Comparison of ENCODE assay signal across 8 cellular contexts in genomic region chr17:79915850-79916430, GRCh38.
A peak's percentile ranks its signal among the peaks of the same experiment; 100 is the strongest.
DNase-seq lines count a peak whose midpoint lies in the region; ATAC-seq and TF ChIP-seq lines count a peak whose summit lies in the region.

No MANE protein-coding gene starts in this region.

- H3K4me3 ChIP-seq in body of pancreas (no peak overlapping the region), mucosa of descending colon (no peak overlapping the region)

- H3K27ac ChIP-seq in body of pancreas = peak overlapping the region in 3 of 4 donors; percentile 42 to 55 (median 48)

- 55 to 57% methylated on average over 11 to 14 of the region's 23 CpGs for WGBS in body of pancreas, 2 donors

- peak; percentile 15 for ATAC-seq in body of pancreas
- peak; percentile 72 for ATAC-seq in mucosa of descending colon
- no peak for ATAC-seq in GM21381 (IDR thresholded peaks at IDR 0.05; ENCODE audit: unreplicated experiment)

- intact Hi-C loops in body of pancreas (cut with DNase I) = loop anchor here (5.0 kb wide), 1 partner anchor 69 kb away; no protein-coding TSS in a partner anchor
- intact Hi-C loops in mucosa of descending colon (cut with DNase I, micrococcal nuclease) = no loop called here

- no peaks in the 10 kb centered on the region for H3K27me3 ChIP-seq in body of pancreas

- in situ Hi-C loops in GM13976 (cut with MboI; ENCODE audit: low sequenced_read_pairs, unreplicated experiment) = no loop called here

- peak; percentile 17 for DNase-seq in DMS 273 treated with DMSO at 0.1 percent for 48 hours (lab: John Stamatoyannopoulos, UW)
- DNase-seq in HuH-7 (ENCODE audit: low spot score) = peak; percentile 80
- DNase-seq in body of pancreas = peak; percentile 52 to 75 (median 71)
- DNase-seq in mucosa of descending colon = peak; percentile 80 to 85 (median 83)
- no peak for DNase-seq in NCI-H1436 (lab: John Stamatoyannopoulos, UW)
- no peak for DNase-seq in HEK293T (ENCODE audit: extremely low spot score)
- DNase-seq in GM13976 (ENCODE audit: low spot score) = no peak

- H3K4me1 ChIP-seq in body of pancreas = peaks cover 40% of the 10 kb centered on the region
- peaks cover 29% of the 10 kb centered on the region for H3K4me1 ChIP-seq in mucosa of descending colon (ENCODE audit: low read depth)

- CTCF ChIA-PET in HEK293T (lab: Yijun Ruan, JAX) = interaction anchor here (0.5 to 1.4 kb wide), 2 partner anchors 77 to 114 kb away, joined by 4 to 6 read pairs; partner anchors contain the start of gene CBX4

- H3K9me3 ChIP-seq in body of pancreas (no peaks in the 10 kb centered on the region), mucosa of descending colon (no peaks in the 10 kb centered on the region)

- TF ChIP-seq CTCF in body of pancreas (IDR thresholded peaks at IDR 0.05) = peak in 4 of 7 experiments; percentile 37 to 50 (median 48)
- no peak for TF ChIP-seq CTCF in mucosa of descending colon (IDR thresholded peaks at IDR 0.05)
- no peak for TF ChIP-seq CTCF in GM13976 (IDR thresholded peaks at IDR 0.05; ENCODE audit: borderline replicate concordance, control extremely low read depth, extremely low read depth, insufficient read depth, missing control alignments)

- H3K36me3 ChIP-seq in body of pancreas (replicated peaks in 1 of 2; ENCODE audit: insufficient read depth in 1 of 2, low read depth in 2 of 2) (no peaks in the 10 kb centered on the region), mucosa of descending colon (ENCODE audit: low read depth) (no peaks in the 10 kb centered on the region)

- POLR2A ChIA-PET in HEK293T (lab: Yijun Ruan, JAX) = interaction anchor here (0.7 to 1.3 kb wide), 4 partner anchors 76 to 137 kb away, joined by 3 to 7 read pairs (median 3); partner anchors contain the start of gene CBX4

- peak in 1 of 3 donors; percentile 31 for TF ChIP-seq POLR2A in body of pancreas (IDR thresholded peaks at IDR 0.05)

TF ChIP-seq in HEK293T, 16 proteins besides CTCF, POLR2A, EP300 and RAD21:
- no peak for TF ChIP-seq ZNF384 (IDR thresholded peaks at IDR 0.05)
- TF ChIP-seq SP1 (IDR thresholded peaks at IDR 0.05) = no peak
- TF ChIP-seq LEF1 (IDR thresholded peaks at IDR 0.05; ENCODE audit: borderline replicate concordance) = no peak
- no peak for TF ChIP-seq CTBP1 (IDR thresholded peaks at IDR 0.05; ENCODE audit: borderline replicate concordance)

Comparison
In these comparisons a context has a peak if more than half of its experiments do, and no peak if none do; other contexts are left out.
1. DNase-seq: peak in DMS 273 treated with DMSO at 0.1 percent for 48 hours (single experiment), HuH-7 (single experiment), body of pancreas (4 of 4) and mucosa of descending colon (3 of 3); none in NCI-H1436 (single experiment), HEK293T (single experiment) and GM13976 (single experiment).
2. CTCF ChIP-seq: peak in body of pancreas (4 of 7); none in mucosa of descending colon (single experiment) and GM13976 (single experiment).